Comparison of ENCODE assay signal across 1 cellular context in genomic region chr14:25010471-25010870, GRCh38.
TF ChIP-seq lines count a peak whose summit lies in the region.

No MANE protein-coding gene starts in this region.

TF ChIP-seq in GM23338, 12 proteins besides CTCF, POLR2A, EP300 and RAD21:
- 0 out of 2 replicates have a peak, but pooled peaks have one; percentile 49 for TF ChIP-seq ZNF462 (CRISPR knock-in tag; IDR thresholded peaks at IDR 0.05)
- TF ChIP-seq, protein P1, sequence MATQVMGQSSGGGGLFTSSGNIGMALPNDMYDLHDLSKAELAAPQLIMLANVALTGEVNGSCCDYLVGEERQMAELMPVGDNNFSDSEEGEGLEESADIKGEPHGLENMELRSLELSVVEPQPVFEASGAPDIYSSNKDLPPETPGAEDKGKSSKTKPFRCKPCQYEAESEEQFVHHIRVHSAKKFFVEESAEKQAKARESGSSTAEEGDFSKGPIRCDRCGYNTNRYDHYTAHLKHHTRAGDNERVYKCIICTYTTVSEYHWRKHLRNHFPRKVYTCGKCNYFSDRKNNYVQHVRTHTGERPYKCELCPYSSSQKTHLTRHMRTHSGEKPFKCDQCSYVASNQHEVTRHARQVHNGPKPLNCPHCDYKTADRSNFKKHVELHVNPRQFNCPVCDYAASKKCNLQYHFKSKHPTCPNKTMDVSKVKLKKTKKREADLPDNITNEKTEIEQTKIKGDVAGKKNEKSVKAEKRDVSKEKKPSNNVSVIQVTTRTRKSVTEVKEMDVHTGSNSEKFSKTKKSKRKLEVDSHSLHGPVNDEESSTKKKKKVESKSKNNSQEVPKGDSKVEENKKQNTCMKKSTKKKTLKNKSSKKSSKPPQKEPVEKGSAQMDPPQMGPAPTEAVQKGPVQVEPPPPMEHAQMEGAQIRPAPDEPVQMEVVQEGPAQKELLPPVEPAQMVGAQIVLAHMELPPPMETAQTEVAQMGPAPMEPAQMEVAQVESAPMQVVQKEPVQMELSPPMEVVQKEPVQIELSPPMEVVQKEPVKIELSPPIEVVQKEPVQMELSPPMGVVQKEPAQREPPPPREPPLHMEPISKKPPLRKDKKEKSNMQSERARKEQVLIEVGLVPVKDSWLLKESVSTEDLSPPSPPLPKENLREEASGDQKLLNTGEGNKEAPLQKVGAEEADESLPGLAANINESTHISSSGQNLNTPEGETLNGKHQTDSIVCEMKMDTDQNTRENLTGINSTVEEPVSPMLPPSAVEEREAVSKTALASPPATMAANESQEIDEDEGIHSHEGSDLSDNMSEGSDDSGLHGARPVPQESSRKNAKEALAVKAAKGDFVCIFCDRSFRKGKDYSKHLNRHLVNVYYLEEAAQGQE (IDR thresholded peaks at IDR 0.05; ENCODE audit: unreplicated experiment): no peak
